Comparison of ENCODE assay signal across 16 cellular contexts in the genomic region with DNA sequence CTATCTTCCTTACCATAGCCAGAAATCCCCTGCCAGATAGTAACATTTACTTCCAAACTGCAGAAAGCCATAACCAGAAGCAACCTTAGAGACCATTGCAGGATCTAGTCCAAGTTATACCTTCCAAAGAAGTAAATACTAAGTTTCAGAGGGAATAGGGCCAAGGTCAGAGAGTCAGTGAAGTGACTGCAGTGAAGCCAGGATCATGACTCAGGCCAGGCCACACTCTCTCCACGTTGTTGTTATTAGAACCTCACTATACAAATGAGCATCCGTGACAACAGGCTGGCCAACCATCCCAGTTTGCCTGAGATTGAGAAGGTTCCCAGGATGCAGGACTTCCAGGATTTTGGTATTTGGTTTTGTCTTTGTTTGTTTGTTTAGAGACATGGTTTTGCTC. TPM values are rescaled to one million over a fixed set of nuclear protein-coding genes. Genes with fewer than 3 reads are reported as not detected.
DNase-seq lines count a peak whose midpoint lies in the region; ATAC-seq and TF ChIP-seq lines count a peak whose summit lies in the region.
"Had no signal": no experiment of that assay in that cellular context is flagged by ENCODE, and none has a peak within 500 bp of the region (broad histone marks: within the 10 kb centered on the region; RNA-seq: fewer than 3 reads in every experiment).

No MANE protein-coding gene starts in this region.

- H3K4me1 Mint-ChIP-seq in natural killer cell (peaks cover 23 to 32% of the 10 kb centered on the region in 2 donors), IgD-negative memory B cell (peaks cover 0 to 7% (median 2%) of the 10 kb centered on the region in 3 donors)
- H3K4me1 Mint-ChIP-seq in natural killer cell treated with Interleukin-12 subunit alpha and Interleukin-12 subunit beta and Interleukin-15 and Interleukin-18, amount 100 ng/mL, for 72 hours (ENCODE audit: low read depth in 2 of 2), result peaks cover 37 to 44% of the 10 kb centered on the region in 2 donors
- peaks cover 19 to 33% of the 10 kb centered on the region in 2 donors for H3K4me1 Mint-ChIP-seq in effector memory CD8-positive, alpha-beta T cell (ENCODE audit: low read depth in 2 of 2)

- peaks cover 97% of the 10 kb centered on the region for H3K36me3 ChIP-seq in OCI-LY7 (ENCODE audit: insufficient read depth, low read length)
- H3K36me3 ChIP-seq: SJCRH30 had no signal

- intact Hi-C loops in natural killer cell (cut with micrococcal nuclease) (no loop called here), OCI-LY7 (cut with micrococcal nuclease; ENCODE audit: unreplicated experiment) (no loop called here)

- H3K27ac Mint-ChIP-seq in natural killer cell, result peak overlapping the region; percentile 41 to 73
- peak overlapping the region in 1 of 2 donors; percentile 74 for H3K27ac Mint-ChIP-seq in natural killer cell treated with Interleukin-12 subunit alpha and Interleukin-12 subunit beta and Interleukin-15 and Interleukin-18, amount 100 ng/mL, for 72 hours
- H3K27ac Mint-ChIP-seq in IgD-negative memory B cell, result peak overlapping the region in 2 of 3 donors; percentile 5 to 56
- H3K27ac Mint-ChIP-seq in effector memory CD8-positive, alpha-beta T cell, result peak overlapping the region; percentile 29 to 82

- H3K27me3 Mint-ChIP-seq in natural killer cell (ENCODE audit: low read depth in 2 of 2) (no peaks in the 10 kb centered on the region), IgD-negative memory B cell (no peaks in the 10 kb centered on the region)
- no peaks in the 10 kb centered on the region for H3K27me3 Mint-ChIP-seq in natural killer cell treated with Interleukin-12 subunit alpha and Interleukin-12 subunit beta and Interleukin-15 and Interleukin-18, amount 100 ng/mL, for 72 hours
- H3K27me3 Mint-ChIP-seq in effector memory CD8-positive, alpha-beta T cell, result no peaks in the 10 kb centered on the region

- H3K36me3 Mint-ChIP-seq in natural killer cell (peaks cover 37% of the 10 kb centered on the region), IgD-negative memory B cell (peaks cover 2% of the 10 kb centered on the region)
- H3K36me3 Mint-ChIP-seq in natural killer cell treated with Interleukin-12 subunit alpha and Interleukin-12 subunit beta and Interleukin-15 and Interleukin-18, amount 100 ng/mL, for 72 hours, result peaks cover 52% of the 10 kb centered on the region
- peaks cover 87% of the 10 kb centered on the region for H3K36me3 Mint-ChIP-seq in effector memory CD8-positive, alpha-beta T cell (ENCODE audit: insufficient read depth)

- H3K9me3 Mint-ChIP-seq in natural killer cell (no peaks in the 10 kb centered on the region), IgD-negative memory B cell (no peaks in the 10 kb centered on the region)
- H3K9me3 Mint-ChIP-seq in natural killer cell treated with Interleukin-12 subunit alpha and Interleukin-12 subunit beta and Interleukin-15 and Interleukin-18, amount 100 ng/mL, for 72 hours, result no peaks in the 10 kb centered on the region
- no peaks in the 10 kb centered on the region for H3K9me3 Mint-ChIP-seq in effector memory CD8-positive, alpha-beta T cell

- H3K9me3 ChIP-seq in OCI-LY7 (ENCODE audit: low read length), result no peaks in the 10 kb centered on the region
- H3K9me3 ChIP-seq: SJCRH30 had no signal

- H3K4me2 ChIP-seq in OCI-LY7 (ENCODE audit: low read length), result no peak overlapping the region
- H3K4me2 ChIP-seq: PC-9 had no signal

- H2AFZ ChIP-seq in OCI-LY7 (ENCODE audit: low read length), result no peak overlapping the region
- H2AFZ ChIP-seq: GM23248, PC-9 had no signal

- H3K4me3 ChIP-seq in OCI-LY7 (ENCODE audit: low read depth, low read length, poor library complexity, severe bottlenecking), result no peak overlapping the region
- H3K4me3 ChIP-seq: GM23248, PC-9, SJCRH30 had no signal

- no TSS peak for BruUV-seq in OCI-LY7 (replicated peaks; lab: Mats Ljungman, UMichigan)

- POLR2A ChIA-PET in OCI-LY7 (lab: Charles Lee), result no interaction called here

- H3K4me1 ChIP-seq in OCI-LY7 (ENCODE audit: insufficient read depth, low read length, poor library complexity, severe bottlenecking), result no peaks in the 10 kb centered on the region
- H3K4me1 ChIP-seq: SJCRH30 had no signal

- TF ChIP-seq CTCF in natural killer cell (IDR thresholded peaks at IDR 0.05) (no peak), OCI-LY7 (conservative IDR thresholded peaks at IDR 0.05; ENCODE audit: low read length) (no peak)

- H4K20me1 ChIP-seq in OCI-LY7 (ENCODE audit: insufficient read depth, low read length), result no peaks in the 10 kb centered on the region

- DNase-seq in natural killer cell (no peak), OCI-LY7 (ENCODE audit: low spot score) (no peak), H4 (ENCODE audit: low spot score) (no peak)
- no peak for DNase-seq in natural killer cell treated with Interleukin-12 subunit alpha and Interleukin-12 subunit beta and Interleukin-15 and Interleukin-18, amount 100 ng/mL, for 72 hours (ENCODE audit: low spot score)
- no peak for DNase-seq in effector memory CD8-positive, alpha-beta T cell
- no peak for DNase-seq in stimulated activated CD4-positive, alpha-beta T cell treated with anti-CD3 and anti-CD28 coated beads, Interleukin-1b, Interleukin-23, amount 100 ng/mL, for 48 hours
- DNase-seq: DMS79 treated with DMSO at 0.1 percent for 48 hours, GM23248, KG1, NCI-H1436 treated with DMSO at 0.1 percent for 48 hours, NCI-H2081 treated with DMSO at 0.1 percent for 48 hours, NCI-H510A, NCI-H774, PC-9, SJCRH30 had no signal

- no peak for ATAC-seq in natural killer cell
- ATAC-seq in natural killer cell treated with Interleukin-12 subunit alpha and Interleukin-12 subunit beta and Interleukin-15 and Interleukin-18, amount 100 ng/mL, for 72 hours, result no peak
- no peak for ATAC-seq in effector memory CD8-positive, alpha-beta T cell (replicated peaks)

- CTCF ChIA-PET in OCI-LY7 (lab: Charles Lee; ENCODE audit: unreplicated experiment), result no interaction called here

- H3K79me2 ChIP-seq in OCI-LY7 (ENCODE audit: insufficient read depth, low read depth, low read length), result no peaks in the 10 kb centered on the region; the same call in 1 of the 2 replicates

- no peaks in the 10 kb centered on the region for H3K9me2 ChIP-seq in OCI-LY7 (ENCODE audit: insufficient read depth, low read length)

- H3K27ac ChIP-seq in OCI-LY7 (ENCODE audit: low read depth, low read length, poor library complexity, severe bottlenecking), result no peak overlapping the region
- H3K27ac ChIP-seq: GM23248, PC-9, SJCRH30 had no signal

- H3K4me3 Mint-ChIP-seq in natural killer cell, result no peak overlapping the region
- no peak overlapping the region for H3K4me3 Mint-ChIP-seq in natural killer cell treated with Interleukin-12 subunit alpha and Interleukin-12 subunit beta and Interleukin-15 and Interleukin-18, amount 100 ng/mL, for 72 hours
- H3K4me3 Mint-ChIP-seq in IgD-negative memory B cell, result peak overlapping the region in 1 of 4 donors; percentile 41
- H3K4me3 Mint-ChIP-seq in effector memory CD8-positive, alpha-beta T cell, result no peak overlapping the region

RNA-seq across cellular contexts. Expression of gene ERAP1, which starts 11.3 kb away (rescaled TPM):
- total RNA-seq in natural killer cell, result 100 to 1,000 TPM; 109 to 158 (median 112) TPM
- total RNA-seq in natural killer cell treated with Interleukin-12 subunit alpha and Interleukin-12 subunit beta and Interleukin-15 and Interleukin-18, amount 100 ng/mL, for 72 hours, result 100 to 1,000 TPM; 113 to 138 TPM
- 22.0 TPM for polyA plus RNA-seq in IgD-negative memory B cell
- 41.8 and 57.3 TPM in 2 replicates for total RNA-seq in OCI-LY7 (2014; rRNA removed; shearing (Covaris generic))
- 54.0 and 69.4 TPM in 2 replicates for total RNA-seq in OCI-LY7 (2022)
- total RNA-seq in H4 (2014; rRNA removed; shearing (Covaris generic)), result 33.2 and 53.4 TPM in 2 replicates
